Comparison of ENCODE assay signal across 23 cellular contexts in genomic region chr19:1893791-1894190, GRCh38. TPM values are rescaled to one million over a fixed set of nuclear protein-coding genes. Genes with fewer than 3 reads are reported as not detected.
DNase-seq lines count a peak whose midpoint lies in the region; ATAC-seq, FAIRE-seq and TF ChIP-seq lines count a peak whose summit lies in the region.
"Had no signal": no experiment of that assay in that cellular context is flagged by ENCODE, and none has a peak within 500 bp of the region (broad histone marks: within the 10 kb centered on the region; RNA-seq: fewer than 3 reads in every experiment).

No MANE protein-coding gene starts in this region.

- no peak overlapping the region for H3K23ac ChIP-seq in IMR-90 (ENCODE audit: low read depth, low read length)

- no peak overlapping the region for H2BK5ac ChIP-seq in IMR-90 (ENCODE audit: low read depth, low read length, poor library complexity, severe bottlenecking)

- no peaks in the 10 kb centered on the region for H3K79me1 ChIP-seq in IMR-90 (ENCODE audit: low read depth in 1 of 2, low read length in 2 of 2)

- intact Hi-C loops in IMR-90 (cut with micrococcal nuclease) = no loop called here
- intact Hi-C loops in K562 (cut with micrococcal nuclease) = no loop called here

- H2AK5ac ChIP-seq in IMR-90 (ENCODE audit: low read depth, low read length) = no peak overlapping the region

- no peak overlapping the region for H3K27ac ChIP-seq in IMR-90 (ENCODE audit: insufficient read depth, low read length)
- no peak overlapping the region for H3K27ac ChIP-seq in K562 (ENCODE audit: extremely low read depth, low read depth, low read length)
- H3K27ac ChIP-seq in osteoblast (ENCODE audit: low read depth, low read length) = no peak overlapping the region
- H3K27ac ChIP-seq: left lung, stomach, tibial nerve had no signal

- no peaks in the 10 kb centered on the region for H3K9me3 ChIP-seq in IMR-90 (ENCODE audit: control insufficient read depth, insufficient read depth, low read length)
- H3K9me3 ChIP-seq in K562 (replicated peaks; ENCODE audit: control insufficient read depth, insufficient read depth, low read depth, low read length) = no peaks in the 10 kb centered on the region
- no peaks in the 10 kb centered on the region for H3K9me3 ChIP-seq in osteoblast (ENCODE audit: low read depth, low read length)
- H3K9me3 ChIP-seq: left lung, SK-N-SH, stomach, tibial nerve had no signal

- TF ChIP-seq EP300 in K562 (IDR thresholded peaks at IDR 0.05; ENCODE audit: low read length) = no peak

- WGBS in IMR-90 (ENCODE audit: extremely low coverage in 2 of 2, insufficient read length in 1 of 2), 2 experiments = 84% methylated on average over 11 of the region's 17 CpGs; no CpG with 5 or more reads in 1 of the 2 experiments
- 87% methylated on average over 14 of the region's 17 CpGs for WGBS in K562 (ENCODE audit: insufficient coverage, low coverage, missing lambda C conversion rate)

- no peak overlapping the region for H4K5ac ChIP-seq in IMR-90 (ENCODE audit: low read depth, low read length)

- no peak overlapping the region for H3K14ac ChIP-seq in IMR-90 (replicated peaks; ENCODE audit: low read depth, low read length)

- no peak overlapping the region for H3K4ac ChIP-seq in IMR-90 (ENCODE audit: low read depth, low read length)

- no peaks in the 10 kb centered on the region for H3K27me3 ChIP-seq in IMR-90 (ENCODE audit: control insufficient read depth, insufficient read depth, low read length)
- no peaks in the 10 kb centered on the region for H3K27me3 ChIP-seq in K562 (ENCODE audit: control insufficient read depth in 2 of 2, insufficient read depth in 2 of 2, low read length in 2 of 2)
- no peaks in the 10 kb centered on the region for H3K27me3 ChIP-seq in osteoblast (ENCODE audit: insufficient read depth, low read length)
- H3K27me3 ChIP-seq: left lung, stomach, tibial nerve had no signal

- no peak overlapping the region for H2BK20ac ChIP-seq in IMR-90 (ENCODE audit: low read depth, low read length)

- H3K4me1 ChIP-seq in IMR-90 (ENCODE audit: control insufficient read depth, insufficient read depth, low read length) = peaks cover 5% of the 10 kb centered on the region
- H3K4me1 ChIP-seq in K562 (replicated peaks in 1 of 2; ENCODE audit: control insufficient read depth in 2 of 2, insufficient read depth in 2 of 2, low read length in 2 of 2) = peaks cover 9 to 38% of the 10 kb centered on the region in 2 experiments; a peak in 4 of 5 replicates
- peaks cover 5% of the 10 kb centered on the region for H3K4me1 ChIP-seq in osteoblast (ENCODE audit: insufficient read depth, low read length)

- H3K36me3 ChIP-seq in IMR-90 (ENCODE audit: control insufficient read depth, insufficient read depth, low read length) (no peaks in the 10 kb centered on the region), K562 (ENCODE audit: control insufficient read depth, insufficient read depth, low read length) (no peaks in the 10 kb centered on the region), osteoblast (ENCODE audit: insufficient read depth, low read length) (no peaks in the 10 kb centered on the region)
- H3K36me3 ChIP-seq: left lung, stomach, tibial nerve had no signal

- H3K18ac ChIP-seq in IMR-90 (ENCODE audit: low read depth, low read length) = no peak overlapping the region

- H3K4me3 Mint-ChIP-seq in activated naive CD4-positive, alpha-beta T cell treated with anti-CD3 and anti-CD28 coated beads, Interleukin-2, amount 50 U/mL, for 24 hours = peak overlapping the region; percentile 19
- H3K4me3 Mint-ChIP-seq: neural crest cell had no signal

- no peak for DNase-seq in activated naive CD4-positive, alpha-beta T cell treated with Interleukin-2 at 50 U/mL for 16 hours
- DNase-seq in IMR-90 (no peak), K562 (ENCODE audit: extremely low read depth in 1 of 4, low spot score in 3 of 4) (peak in 2 of 4 experiments; percentile 2 to 7), osteoblast (ENCODE audit: insufficient read length, low spot score, missing footprints) (peak; percentile 68), SK-N-DZ (ENCODE audit: low spot score) (no peak), UCSD-AML1 (lab: John Stamatoyannopoulos, UW; ENCODE audit: unreplicated experiment) (no peak)
- DNase-seq: activated CD4-positive, CD25-positive, alpha-beta regulatory T cell; activated effector memory CD4-positive, alpha-beta T cell treated with Interleukin-2 at 50 U/mL for 16 hours; amygdala; DMS79; GF-D8; hypothalamus; left lung; NCI-H2081 treated with DMSO at 0.1 percent for 48 hours; posterior cingulate gyrus; SK-N-SH; stomach had no signal

- no peak overlapping the region for H4K91ac ChIP-seq in IMR-90 (ENCODE audit: insufficient read depth, low read depth, low read length)

- TF ChIP-seq POLR2A in IMR-90 (IDR thresholded peaks at IDR 0.05; ENCODE audit: low read depth, low read length) = no peak
- TF ChIP-seq POLR2A in K562 (conservative IDR thresholded peaks at IDR 0.05) = no peak

- peak overlapping the region; percentile 23 for H3K27ac Mint-ChIP-seq in activated naive CD4-positive, alpha-beta T cell treated with anti-CD3 and anti-CD28 coated beads, Interleukin-2, amount 50 U/mL, for 24 hours

- in situ Hi-C loops in IMR-90 (cut with MboI; ENCODE audit: low sequenced_read_pairs) (no loop called here), K562 (cut with MboI) (no loop called here)

- CTCF ChIA-PET in IMR-90 (lab: Yijun Ruan, JAX) (no interaction called here), K562 (lab: Yijun Ruan, JAX; ENCODE audit: low intra/inter-chr PET ratio) (no interaction called here)

- no peak overlapping the region for H3K56ac ChIP-seq in IMR-90 (ENCODE audit: extremely low read depth, insufficient read depth, low read length)

- BruUV-seq in IMR-90 (replicated peaks; lab: Mats Ljungman, UMichigan) = no TSS peak
- BruUV-seq in K562 (replicated peaks; lab: Mats Ljungman, UMichigan) = no TSS peak

- POLR2A ChIA-PET in IMR-90 (lab: Charles Lee; ENCODE audit: unreplicated experiment) (no interaction called here), K562 (lab: Yijun Ruan, JAX) (no interaction called here)

- dilution Hi-C loops in IMR-90 (cut with HindIII; ENCODE audit: low sequenced_read_pairs, unreplicated experiment) = no loop called here

- H3K9me3 Mint-ChIP-seq in activated naive CD4-positive, alpha-beta T cell treated with anti-CD3 and anti-CD28 coated beads, Interleukin-2, amount 50 U/mL, for 24 hours = no peaks in the 10 kb centered on the region

- ATAC-seq in IMR-90 (ENCODE audit: low read depth) (no peak), K562 (no peak)
- ATAC-seq: left lung, sciatic nerve had no signal

- H2AFZ ChIP-seq in IMR-90 (replicated peaks; ENCODE audit: low read length, poor library complexity) = peak overlapping the region; percentile 49
- H2AFZ ChIP-seq in K562 (ENCODE audit: low read depth, low read length) = no peak overlapping the region
- H2AFZ ChIP-seq in osteoblast (ENCODE audit: low read length) = no peak overlapping the region

- no peak overlapping the region for H3K4me2 ChIP-seq in IMR-90 (ENCODE audit: low read depth, low read length)
- H3K4me2 ChIP-seq in K562 (ENCODE audit: insufficient read depth, low read length) = no peak overlapping the region
- H3K4me2 ChIP-seq in osteoblast (ENCODE audit: insufficient read depth, low read length) = no peak overlapping the region
- H3K4me2 ChIP-seq: SK-N-SH had no signal

- H2BK120ac ChIP-seq in IMR-90 (ENCODE audit: low read depth, low read length) = no peak overlapping the region

- no peak overlapping the region for H4K8ac ChIP-seq in IMR-90 (ENCODE audit: low read depth in 2 of 2, low read length in 2 of 2)

- H3K79me2 ChIP-seq in K562 (ENCODE audit: control insufficient read depth, insufficient read depth, low read length) = no peaks in the 10 kb centered on the region
- H3K79me2 ChIP-seq in osteoblast (ENCODE audit: insufficient read depth, low read length) = no peaks in the 10 kb centered on the region

- H2AK9ac ChIP-seq in IMR-90 (replicated peaks; ENCODE audit: low read depth, low read length, poor library complexity) = no peak overlapping the region

- no peak overlapping the region for H3K9ac ChIP-seq in IMR-90 (ENCODE audit: low read depth, low read length)
- H3K9ac ChIP-seq in K562 (ENCODE audit: insufficient read depth in 1 of 2, low read depth in 2 of 2, low read length in 2 of 2) = no peak overlapping the region
- H3K9ac ChIP-seq: SK-N-SH had no signal

- H3K4me1 Mint-ChIP-seq in activated naive CD4-positive, alpha-beta T cell treated with anti-CD3 and anti-CD28 coated beads, Interleukin-2, amount 50 U/mL, for 24 hours = peaks cover 34% of the 10 kb centered on the region

- H2BK15ac ChIP-seq in IMR-90 (ENCODE audit: low read depth, low read length) = no peak overlapping the region

- H4K20me1 ChIP-seq in IMR-90 (ENCODE audit: insufficient read depth, low read length) (no peaks in the 10 kb centered on the region), K562 (replicated peaks; ENCODE audit: control insufficient read depth, insufficient read depth, low read length) (no peaks in the 10 kb centered on the region), osteoblast (ENCODE audit: insufficient read depth, low read length) (no peaks in the 10 kb centered on the region)

- H3K36me3 Mint-ChIP-seq in activated naive CD4-positive, alpha-beta T cell treated with anti-CD3 and anti-CD28 coated beads, Interleukin-2, amount 50 U/mL, for 24 hours = no peaks in the 10 kb centered on the region

- H3K4me3 ChIP-seq in IMR-90 (ENCODE audit: insufficient read depth, low read depth, low read length) (no peak overlapping the region), K562 (no peak overlapping the region), osteoblast (ENCODE audit: insufficient read depth, low read length) (no peak overlapping the region)
- H3K4me3 ChIP-seq: left lung, stomach, tibial nerve had no signal

- FAIRE-seq in K562 (lab: Jason Lieb, UNC) = no peak
- FAIRE-seq: bronchial epithelial cell, GM18507 had no signal

- no peaks in the 10 kb centered on the region for H3K27me3 Mint-ChIP-seq in activated naive CD4-positive, alpha-beta T cell treated with anti-CD3 and anti-CD28 coated beads, Interleukin-2, amount 50 U/mL, for 24 hours

- TF ChIP-seq CTCF in IMR-90 (conservative IDR thresholded peaks at IDR 0.05; ENCODE audit: low read depth, low read length) (no peak), K562 (IDR thresholded peaks at IDR 0.05 in 2 of 3, conservative IDR thresholded peaks at IDR 0.05 in 1 of 3; ENCODE audit: insufficient read depth in 2 of 3, low read depth in 1 of 3, low read length in 3 of 3) (no peak), osteoblast (IDR thresholded peaks at IDR 0.05; ENCODE audit: extremely low read depth, low read depth, low read length) (no peak)

- TF ChIP-seq RAD21 in IMR-90 (IDR thresholded peaks at IDR 0.05; ENCODE audit: low read length) = no peak
- no peak for TF ChIP-seq RAD21 in K562 (CRISPR knock-in tag; conservative IDR thresholded peaks at IDR 0.05 in 1 of 2, IDR thresholded peaks at IDR 0.05 in 1 of 2)

- H3K9me1 ChIP-seq in IMR-90 (ENCODE audit: insufficient read depth, low read length) (no peaks in the 10 kb centered on the region), K562 (ENCODE audit: control insufficient read depth, insufficient read depth, low read length) (no peaks in the 10 kb centered on the region)

RNA-seq across cellular contexts. Expression of gene ABHD17A, which starts 8.5 kb away (rescaled TPM):
- 31.9 and 37.8 TPM in 2 replicates for total RNA-seq in IMR-90 (2012; rRNA removed)
- polyA plus RNA-seq in IMR-90 (2012; rRNA removed) = 76.2 and 111 TPM in 2 replicates
- polyA plus RNA-seq in IMR-90 (2012; cell fraction: cytosol; rRNA removed) = 52.5 and 129 TPM in 2 replicates
- polyA plus RNA-seq in IMR-90 (2012; cell fraction: nucleus; rRNA removed; ENCODE audit: low replicate concordance) = 86.9 and 244 TPM in 2 replicates
- 29.4 and 87.9 TPM in 2 replicates for total RNA-seq in K562 (2011; cell fraction: chromatin; rRNA removed; ENCODE audit: low replicate concordance)
- total RNA-seq in K562 (2011; cell fraction: nucleolus; rRNA removed) = 61.7 and 67.8 TPM in 2 replicates
- total RNA-seq in K562 (2011; cell fraction: nucleoplasm; rRNA removed) = 40.1 and 45.4 TPM in 2 replicates
- total RNA-seq in K562 (2014; rRNA removed) = 135 and 157 TPM in 2 replicates
- total RNA-seq in K562 (2014; rRNA removed; fragmentation: Illumina TruSeq; extraction: Trizol) = 0.93 and 1.5 TPM in 2 replicates
- total RNA-seq in K562 (2015; rRNA removed; fragmentation: Illumina TruSeq; extraction: Trizol) = 18.9 and 26.5 TPM in 2 replicates
- 84.2 and 87.7 TPM in 2 replicates for total RNA-seq in K562 (2021)
- 24.6 and 45.3 TPM in 2 replicates for polyA plus RNA-seq in K562 (2011; rRNA removed)
- polyA plus RNA-seq in K562 (2011; cell fraction: cytosol; rRNA removed) = 54.2 and 174 TPM in 2 replicates
- 117 and 184 TPM in 2 replicates for polyA plus RNA-seq in K562 (2011; cell fraction: nucleus; rRNA removed)
- polyA plus RNA-seq in K562 (2012) = 47.5 and 74.5 TPM in 2 replicates
- 3.6 and 16.9 TPM in 2 replicates for polyA plus RNA-seq in K562 (2014; fragmentation: Illumina TruSeq; extraction: Trizol)
- under 1 TPM in 1 of 2 experiments, not detected in 1; 0.04 TPM for polyA plus RNA-seq in K562 (2014; fragmentation: Nextera tagmentation; extraction: Ambion mirVana)
- 95.1 and 99.0 TPM in 2 replicates for polyA plus RNA-seq in K562 (2014; rRNA removed)
- 6.9 and 11.0 TPM in 2 replicates for polyA minus RNA-seq in K562 (2011; rRNA and poly(A)+ RNA removed)
- polyA minus RNA-seq in K562 (2011; cell fraction: cytosol; rRNA and poly(A)+ RNA removed) = 26.1 and 39.4 TPM in 2 replicates
- 15.3 and 15.8 TPM in 2 replicates for polyA minus RNA-seq in K562 (2011; cell fraction: nucleus; rRNA and poly(A)+ RNA removed)
- total RNA-seq in osteoblast = 49.5 and 52.5 TPM in 2 replicates
- 73.8 and 89.9 TPM in 2 replicates for polyA plus RNA-seq in SK-N-DZ (2014; cell fraction: cytosol; rRNA removed)
- polyA plus RNA-seq in SK-N-DZ (2014; cell fraction: nucleus; rRNA removed) = 197 and 240 TPM in 2 replicates

RNA-seq across cellular contexts. Expression of gene ADAT3, which starts 11.4 kb away (rescaled TPM):
- total RNA-seq in IMR-90 (2012; rRNA removed) = 0.28 and 0.36 TPM in 2 replicates
- 2.8 and 3.6 TPM in 2 replicates for polyA plus RNA-seq in IMR-90 (2012; rRNA removed)
- polyA plus RNA-seq in IMR-90 (2012; cell fraction: cytosol; rRNA removed) = 2.5 and 5.0 TPM in 2 replicates
- 4.0 and 16.1 TPM in 2 replicates for polyA plus RNA-seq in IMR-90 (2012; cell fraction: nucleus; rRNA removed; ENCODE audit: low replicate concordance)
- 6.3 and 20.5 TPM in 2 replicates for total RNA-seq in K562 (2011; cell fraction: chromatin; rRNA removed; ENCODE audit: low replicate concordance)
- 18.0 and 18.5 TPM in 2 replicates for total RNA-seq in K562 (2011; cell fraction: nucleolus; rRNA removed)
- 5.6 and 6.9 TPM in 2 replicates for total RNA-seq in K562 (2011; cell fraction: nucleoplasm; rRNA removed)
- total RNA-seq in K562 (2014; rRNA removed) = 7.8 and 10.4 TPM in 2 replicates
- total RNA-seq in K562 (2014; rRNA removed; fragmentation: Illumina TruSeq; extraction: Trizol) = not detected in 2 replicates
- 0.72 and 1.7 TPM in 2 replicates for total RNA-seq in K562 (2015; rRNA removed; fragmentation: Illumina TruSeq; extraction: Trizol)
- total RNA-seq in K562 (2021) = 15.1 and 15.6 TPM in 2 replicates
- 0.67 and 1.1 TPM in 2 replicates for polyA plus RNA-seq in K562 (2011; rRNA removed)
- 1.1 and 11.4 TPM in 2 replicates for polyA plus RNA-seq in K562 (2011; cell fraction: cytosol; rRNA removed)
- polyA plus RNA-seq in K562 (2011; cell fraction: nucleus; rRNA removed) = 3.3 and 11.9 TPM in 2 replicates
- 6.8 and 6.9 TPM in 2 replicates for polyA plus RNA-seq in K562 (2012)
- polyA plus RNA-seq in K562 (2014; fragmentation: Illumina TruSeq; extraction: Trizol) = 0.68 TPM in 1 of 2 replicates, not detected in the other
- not detected for polyA plus RNA-seq in K562 (2014; fragmentation: Nextera tagmentation; extraction: Ambion mirVana)
- 9.2 and 10.2 TPM in 2 replicates for polyA plus RNA-seq in K562 (2014; rRNA removed)
- polyA minus RNA-seq in K562 (2011; rRNA and poly(A)+ RNA removed) = 0.18 and 0.21 TPM in 2 replicates
- 4.5 and 5.4 TPM in 2 replicates for polyA minus RNA-seq in K562 (2011; cell fraction: cytosol; rRNA and poly(A)+ RNA removed)
- 2.1 and 3.4 TPM in 2 replicates for polyA minus RNA-seq in K562 (2011; cell fraction: nucleus; rRNA and poly(A)+ RNA removed)
- total RNA-seq in osteoblast = 3.3 and 3.8 TPM in 2 replicates
- 6.3 and 9.5 TPM in 2 replicates for polyA plus RNA-seq in SK-N-DZ (2014; cell fraction: cytosol; rRNA removed)
- polyA plus RNA-seq in SK-N-DZ (2014; cell fraction: nucleus; rRNA removed) = 6.1 and 7.3 TPM in 2 replicates

RNA-seq across cellular contexts. Expression of gene SCAMP4, which starts 11.4 kb away (rescaled TPM):
- total RNA-seq in IMR-90 (2012; rRNA removed) = 10.8 and 16.1 TPM in 2 replicates
- polyA plus RNA-seq in IMR-90 (2012; rRNA removed) = 24.0 and 28.1 TPM in 2 replicates
- 24.9 and 55.9 TPM in 2 replicates for polyA plus RNA-seq in IMR-90 (2012; cell fraction: cytosol; rRNA removed)
- polyA plus RNA-seq in IMR-90 (2012; cell fraction: nucleus; rRNA removed; ENCODE audit: low replicate concordance) = 46.2 and 111 TPM in 2 replicates
- 53.4 and 162 TPM in 2 replicates for total RNA-seq in K562 (2011; cell fraction: chromatin; rRNA removed; ENCODE audit: low replicate concordance)
- 113 and 133 TPM in 2 replicates for total RNA-seq in K562 (2011; cell fraction: nucleolus; rRNA removed)
- total RNA-seq in K562 (2011; cell fraction: nucleoplasm; rRNA removed) = 92.1 and 94.1 TPM in 2 replicates
- 20.9 and 26.4 TPM in 2 replicates for total RNA-seq in K562 (2014; rRNA removed)
- total RNA-seq in K562 (2014; rRNA removed; fragmentation: Illumina TruSeq; extraction: Trizol) = 4.1 and 5.6 TPM in 2 replicates
- total RNA-seq in K562 (2015; rRNA removed; fragmentation: Illumina TruSeq; extraction: Trizol) = 12.8 and 13.2 TPM in 2 replicates
- total RNA-seq in K562 (2021) = 40.3 and 45.9 TPM in 2 replicates
- polyA plus RNA-seq in K562 (2011; rRNA removed) = 6.7 and 8.9 TPM in 2 replicates
- polyA plus RNA-seq in K562 (2011; cell fraction: cytosol; rRNA removed) = 8.3 and 13.1 TPM in 2 replicates
- polyA plus RNA-seq in K562 (2011; cell fraction: nucleus; rRNA removed) = 20.3 and 35.7 TPM in 2 replicates
- polyA plus RNA-seq in K562 (2012) = 26.7 and 53.0 TPM in 2 replicates
- 15.2 and 26.1 TPM in 2 replicates for polyA plus RNA-seq in K562 (2014; fragmentation: Illumina TruSeq; extraction: Trizol)
- under 1 TPM; 0.81 to 0.89 TPM for polyA plus RNA-seq in K562 (2014; fragmentation: Nextera tagmentation; extraction: Ambion mirVana)
- polyA plus RNA-seq in K562 (2014; rRNA removed) = 17.1 and 19.3 TPM in 2 replicates
- polyA minus RNA-seq in K562 (2011; rRNA and poly(A)+ RNA removed) = 3.4 and 5.9 TPM in 2 replicates
- polyA minus RNA-seq in K562 (2011; cell fraction: cytosol; rRNA and poly(A)+ RNA removed) = 13.0 and 23.2 TPM in 2 replicates
- 12.0 and 13.3 TPM in 2 replicates for polyA minus RNA-seq in K562 (2011; cell fraction: nucleus; rRNA and poly(A)+ RNA removed)
- total RNA-seq in osteoblast = 55.7 and 70.6 TPM in 2 replicates
- 48.3 and 92.0 TPM in 2 replicates for polyA plus RNA-seq in SK-N-DZ (2014; cell fraction: cytosol; rRNA removed)
- polyA plus RNA-seq in SK-N-DZ (2014; cell fraction: nucleus; rRNA removed) = 30.7 and 30.8 TPM in 2 replicates

RNA-seq across cellular contexts. Expression of gene KLF16, which starts 30.4 kb away (rescaled TPM):
- 0.90 and 1.7 TPM in 2 replicates for total RNA-seq in IMR-90 (2012; rRNA removed)
- polyA plus RNA-seq in IMR-90 (2012; rRNA removed) = 13.1 and 31.4 TPM in 2 replicates
- 14.5 and 19.8 TPM in 2 replicates for polyA plus RNA-seq in IMR-90 (2012; cell fraction: cytosol; rRNA removed)
- polyA plus RNA-seq in IMR-90 (2012; cell fraction: nucleus; rRNA removed; ENCODE audit: low replicate concordance) = 18.0 and 29.0 TPM in 2 replicates
- total RNA-seq in K562 (2011; cell fraction: chromatin; rRNA removed; ENCODE audit: low replicate concordance) = 5.8 and 14.0 TPM in 2 replicates
- 11.7 and 16.7 TPM in 2 replicates for total RNA-seq in K562 (2011; cell fraction: nucleolus; rRNA removed)
- total RNA-seq in K562 (2011; cell fraction: nucleoplasm; rRNA removed) = 6.4 and 7.5 TPM in 2 replicates
- total RNA-seq in K562 (2014; rRNA removed) = 15.5 and 22.0 TPM in 2 replicates
- 3.4 and 3.8 TPM in 2 replicates for total RNA-seq in K562 (2014; rRNA removed; fragmentation: Illumina TruSeq; extraction: Trizol)
- 7.9 and 9.4 TPM in 2 replicates for total RNA-seq in K562 (2015; rRNA removed; fragmentation: Illumina TruSeq; extraction: Trizol)
- total RNA-seq in K562 (2021) = 59.1 and 60.4 TPM in 2 replicates
- 3.7 and 4.8 TPM in 2 replicates for polyA plus RNA-seq in K562 (2011; rRNA removed)
- polyA plus RNA-seq in K562 (2011; cell fraction: cytosol; rRNA removed) = 7.1 and 44.8 TPM in 2 replicates
- polyA plus RNA-seq in K562 (2011; cell fraction: nucleus; rRNA removed) = 14.2 and 29.1 TPM in 2 replicates
- 20.8 and 23.7 TPM in 2 replicates for polyA plus RNA-seq in K562 (2012)
- polyA plus RNA-seq in K562 (2014; fragmentation: Illumina TruSeq; extraction: Trizol) = 6.8 and 13.1 TPM in 2 replicates
- polyA plus RNA-seq in K562 (2014; fragmentation: Nextera tagmentation; extraction: Ambion mirVana) = under 1 TPM; 0.04 to 0.10 TPM
- polyA plus RNA-seq in K562 (2014; rRNA removed) = 15.4 and 27.5 TPM in 2 replicates
- polyA minus RNA-seq in K562 (2011; rRNA and poly(A)+ RNA removed) = 1.0 and 1.3 TPM in 2 replicates
- 15.0 and 25.4 TPM in 2 replicates for polyA minus RNA-seq in K562 (2011; cell fraction: cytosol; rRNA and poly(A)+ RNA removed)
- polyA minus RNA-seq in K562 (2011; cell fraction: nucleus; rRNA and poly(A)+ RNA removed) = 5.8 and 6.6 TPM in 2 replicates
- 6.9 and 11.5 TPM in 2 replicates for total RNA-seq in osteoblast
- polyA plus RNA-seq in SK-N-DZ (2014; cell fraction: cytosol; rRNA removed) = 12.8 and 16.7 TPM in 2 replicates
- 11.0 and 15.3 TPM in 2 replicates for polyA plus RNA-seq in SK-N-DZ (2014; cell fraction: nucleus; rRNA removed)

RNA-seq across cellular contexts. Expression of gene REXO1, which starts 45.5 kb away (rescaled TPM):
- total RNA-seq in IMR-90 (2012; rRNA removed) = 1.4 and 2.5 TPM in 2 replicates
- polyA plus RNA-seq in IMR-90 (2012; rRNA removed) = 39.2 and 63.7 TPM in 2 replicates
- polyA plus RNA-seq in IMR-90 (2012; cell fraction: cytosol; rRNA removed) = 13.1 and 26.8 TPM in 2 replicates
- polyA plus RNA-seq in IMR-90 (2012; cell fraction: nucleus; rRNA removed; ENCODE audit: low replicate concordance) = 185 and 1,091 TPM in 2 replicates
- 46.7 and 163 TPM in 2 replicates for total RNA-seq in K562 (2011; cell fraction: chromatin; rRNA removed; ENCODE audit: low replicate concordance)
- total RNA-seq in K562 (2011; cell fraction: nucleolus; rRNA removed) = 112 and 114 TPM in 2 replicates
- 55.0 and 57.6 TPM in 2 replicates for total RNA-seq in K562 (2011; cell fraction: nucleoplasm; rRNA removed)
- 15.8 and 21.9 TPM in 2 replicates for total RNA-seq in K562 (2014; rRNA removed)
- total RNA-seq in K562 (2014; rRNA removed; fragmentation: Illumina TruSeq; extraction: Trizol) = 3.5 and 4.5 TPM in 2 replicates
- total RNA-seq in K562 (2015; rRNA removed; fragmentation: Illumina TruSeq; extraction: Trizol) = 15.8 and 20.8 TPM in 2 replicates
- total RNA-seq in K562 (2021) = 52.4 and 63.3 TPM in 2 replicates
- 14.6 and 21.5 TPM in 2 replicates for polyA plus RNA-seq in K562 (2011; rRNA removed)
- polyA plus RNA-seq in K562 (2011; cell fraction: cytosol; rRNA removed) = 17.4 and 27.3 TPM in 2 replicates
- polyA plus RNA-seq in K562 (2011; cell fraction: nucleus; rRNA removed) = 56.5 and 100 TPM in 2 replicates
- 37.1 and 39.8 TPM in 2 replicates for polyA plus RNA-seq in K562 (2012)
- polyA plus RNA-seq in K562 (2014; fragmentation: Illumina TruSeq; extraction: Trizol) = 16.7 and 40.7 TPM in 2 replicates
- polyA plus RNA-seq in K562 (2014; fragmentation: Nextera tagmentation; extraction: Ambion mirVana) = under 1 TPM; 0.04 to 0.29 TPM
- 31.0 and 50.1 TPM in 2 replicates for polyA plus RNA-seq in K562 (2014; rRNA removed)
- polyA minus RNA-seq in K562 (2011; rRNA and poly(A)+ RNA removed) = 7.4 and 11.2 TPM in 2 replicates
- polyA minus RNA-seq in K562 (2011; cell fraction: cytosol; rRNA and poly(A)+ RNA removed) = 23.8 and 34.7 TPM in 2 replicates
- polyA minus RNA-seq in K562 (2011; cell fraction: nucleus; rRNA and poly(A)+ RNA removed) = 19.5 and 21.3 TPM in 2 replicates
- total RNA-seq in osteoblast = 8.5 and 9.4 TPM in 2 replicates
- 10.7 and 12.7 TPM in 2 replicates for polyA plus RNA-seq in SK-N-DZ (2014; cell fraction: cytosol; rRNA removed)
- 16.6 and 69.5 TPM in 2 replicates for polyA plus RNA-seq in SK-N-DZ (2014; cell fraction: nucleus; rRNA removed)
